In the genomic region with DNA sequence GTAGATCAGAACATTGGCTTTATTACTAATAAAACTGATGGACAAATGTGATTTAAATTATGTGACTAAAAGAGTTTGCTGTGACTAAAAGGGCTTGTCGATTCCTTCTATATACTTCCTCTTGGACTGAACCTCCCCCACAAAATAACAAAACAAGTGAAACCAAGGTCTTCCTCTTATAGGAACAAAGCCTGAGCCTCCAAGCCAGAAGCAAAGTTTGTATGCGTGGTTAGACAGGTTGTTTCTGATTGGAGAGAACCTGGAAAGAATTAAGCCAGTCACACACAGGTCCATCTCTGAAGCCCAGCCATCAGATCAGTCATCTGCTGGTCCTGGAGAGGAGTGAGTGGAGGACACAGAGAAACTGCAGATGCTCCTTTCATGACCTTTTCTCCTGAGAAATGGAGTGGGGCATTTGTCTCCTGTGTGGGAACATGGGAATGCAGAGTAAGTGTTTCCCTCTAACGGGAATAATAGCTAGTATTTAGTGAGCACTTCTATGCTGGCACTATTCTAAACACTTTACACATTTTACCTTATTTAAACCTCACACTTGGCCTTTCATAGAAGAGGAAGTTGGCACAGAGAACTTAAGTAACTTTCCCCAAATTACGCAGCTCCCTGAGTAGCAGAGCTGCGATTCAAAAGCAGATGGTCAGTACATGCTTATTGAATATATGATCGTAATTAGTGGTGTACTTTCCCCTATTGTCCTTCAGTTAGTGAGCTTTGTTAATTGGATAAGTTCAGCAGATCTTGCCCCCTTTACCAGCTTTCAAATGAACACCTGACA, we compare ENCODE assay signal across 13 cellular contexts.
DNase-seq lines count a peak whose midpoint lies in the region; ATAC-seq, FAIRE-seq and TF ChIP-seq lines count a peak whose summit lies in the region.
"Had no signal": no experiment of that assay in that cellular context is flagged by ENCODE, and none has a peak within 500 bp of the region (broad histone marks: within the 10 kb centered on the region; RNA-seq: fewer than 3 reads in every experiment).

No MANE protein-coding gene starts in this region.

- no peaks in the 10 kb centered on the region for H3K9me3 Mint-ChIP-seq in neural crest cell
- H3K9me3 Mint-ChIP-seq: H9, neural progenitor cell had no signal

- no peak for TF ChIP-seq POLR2A in testis (IDR thresholded peaks at IDR 0.05)
- TF ChIP-seq POLR2A in lower leg skin (IDR thresholded peaks at IDR 0.05), result no peak

- 81 to 85% methylated on average over 6 of the region's 6 CpGs for WGBS in testis, 2 donors
- WGBS in lower leg skin, 2 donors, result 80 to 81% methylated on average over 6 of the region's 6 CpGs

- H3K27me3 Mint-ChIP-seq in neural crest cell (ENCODE audit: low read depth), result no peaks in the 10 kb centered on the region

- peak; percentile 55 for ATAC-seq in HG02885 (IDR thresholded peaks at IDR 0.05; ENCODE audit: poor library complexity, unreplicated experiment)

- peak overlapping the region; percentile 21 for H3K27ac Mint-ChIP-seq in neural crest cell (ENCODE audit: unreplicated experiment)
- H3K27ac Mint-ChIP-seq: H9, neural progenitor cell had no signal

- FAIRE-seq in GM18507 (lab: Jason Lieb, UNC), result peak; percentile 76

- intact Hi-C loops in testis (cut with DNase I; ENCODE audit: low total_unique reads) (loop anchor here (10.0 kb wide), 1 partner anchor 263 kb away; no protein-coding TSS in a partner anchor), lower leg skin (cut with DNase I; ENCODE audit: low total_unique reads) (loop anchor here (10.0 kb wide), 1 partner anchor 433 kb away; no protein-coding TSS in a partner anchor)

- H3K9me3 ChIP-seq in SU-DHL-6 (ENCODE audit: insufficient read depth, low read length) (no peaks in the 10 kb centered on the region), BE2C (no peaks in the 10 kb centered on the region), testis (no peaks in the 10 kb centered on the region)
- H3K9me3 ChIP-seq: SJSA1 had no signal

- no peaks in the 10 kb centered on the region for H3K27me3 ChIP-seq in SU-DHL-6 (ENCODE audit: low read length)
- no peaks in the 10 kb centered on the region for H3K27me3 ChIP-seq in BE2C
- H3K27me3 ChIP-seq in testis, result no peaks in the 10 kb centered on the region
- H3K27me3 ChIP-seq: neural progenitor cell, SJSA1 had no signal

- no peak for TF ChIP-seq CTCF in SU-DHL-6 (IDR thresholded peaks at IDR 0.05; ENCODE audit: insufficient read depth, low read length, poor library complexity, severe bottlenecking)
- TF ChIP-seq CTCF in neural crest cell (conservative IDR thresholded peaks at IDR 0.05), result no peak
- TF ChIP-seq CTCF in BE2C (IDR thresholded peaks at IDR 0.05; ENCODE audit: low read depth, low read length), result no peak
- TF ChIP-seq CTCF in testis (IDR thresholded peaks at IDR 0.05), result no peak
- TF ChIP-seq CTCF in lower leg skin (IDR thresholded peaks at IDR 0.05), result no peak

- H2AFZ ChIP-seq in SU-DHL-6 (ENCODE audit: low read depth, low read length, severe bottlenecking), result no peak overlapping the region
- H2AFZ ChIP-seq: neural progenitor cell had no signal

- no peak overlapping the region for H3K4me3 Mint-ChIP-seq in neural crest cell
- H3K4me3 Mint-ChIP-seq: H9, neural progenitor cell had no signal

- H3K4me3 ChIP-seq in SU-DHL-6 (ENCODE audit: insufficient read depth, low read length, poor library complexity, severe bottlenecking), result no peak overlapping the region
- H3K4me3 ChIP-seq in BE2C (ENCODE audit: low read depth, low read length), result no peak overlapping the region
- no peak overlapping the region for H3K4me3 ChIP-seq in testis
- no peak overlapping the region for H3K4me3 ChIP-seq in lower leg skin (ENCODE audit: low read depth, poor library complexity, severe bottlenecking)
- H3K4me3 ChIP-seq: neural progenitor cell, SJSA1 had no signal

- H3K9me2 ChIP-seq in SU-DHL-6 (replicated peaks; ENCODE audit: insufficient read depth, low read length), result no peaks in the 10 kb centered on the region

- H3K27ac ChIP-seq in SU-DHL-6 (ENCODE audit: low read depth, low read length), result peak overlapping the region; percentile 64
- no peak overlapping the region for H3K27ac ChIP-seq in testis
- H3K27ac ChIP-seq: neural progenitor cell, SJSA1 had no signal

- 0 out of 2 replicates have a peak, but pooled peaks cover 3% of the 10 kb centered on the region for H4K20me1 ChIP-seq in SU-DHL-6 (ENCODE audit: low read depth, low read length)

- H3K36me3 ChIP-seq in SU-DHL-6 (ENCODE audit: low read length), result peaks cover 6% of the 10 kb centered on the region; the same call in 1 of the 2 replicates
- peaks cover 4% of the 10 kb centered on the region for H3K36me3 ChIP-seq in BE2C
- H3K36me3 ChIP-seq in testis (ENCODE audit: low read depth, missing control alignments), result no peaks in the 10 kb centered on the region
- H3K36me3 ChIP-seq: neural progenitor cell, SJSA1 had no signal

- H3K4me1 Mint-ChIP-seq in neural crest cell, result peaks cover 5% of the 10 kb centered on the region

- peaks cover 28% of the 10 kb centered on the region for H3F3A ChIP-seq in SU-DHL-6 (ENCODE audit: insufficient read depth)

- H3K4me1 ChIP-seq in BE2C, result no peaks in the 10 kb centered on the region
- no peaks in the 10 kb centered on the region for H3K4me1 ChIP-seq in testis
- H3K4me1 ChIP-seq: neural progenitor cell, SJSA1 had no signal

- no peaks in the 10 kb centered on the region for H3K36me3 Mint-ChIP-seq in neural crest cell (ENCODE audit: low read depth)

- DNase-seq in GM18507 (ENCODE audit: extremely low spot score, insufficient read length, low read depth) (no peak), neural crest cell (ENCODE audit: low read depth, low spot score) (no peak), BE2C (no peak), testis (no peak), lower leg skin (ENCODE audit: low spot score in 2 of 2) (no peak), LoVo (ENCODE audit: low spot score) (no peak)
- DNase-seq: activated CD4-positive, alpha-beta T cell treated with anti-CD3 and anti-CD28 coated beads for 4 hours; H9; NCI-H2227 treated with DMSO at 0.1 percent for 48 hours had no signal

- H3K9ac ChIP-seq in SU-DHL-6 (ENCODE audit: low read length), result no peak overlapping the region
- H3K9ac ChIP-seq: neural progenitor cell had no signal

- H3K79me2 ChIP-seq in SU-DHL-6 (ENCODE audit: insufficient read depth, low read length), result peaks cover 9% of the 10 kb centered on the region; the same call in 1 of the 2 replicates

- peak overlapping the region; percentile 38 for H3K4me2 ChIP-seq in SU-DHL-6 (ENCODE audit: low read depth, low read length, poor library complexity, severe bottlenecking)
- H3K4me2 ChIP-seq: neural progenitor cell had no signal
